1 cellular context compared by ENCODE assay signal in the genomic region with DNA sequence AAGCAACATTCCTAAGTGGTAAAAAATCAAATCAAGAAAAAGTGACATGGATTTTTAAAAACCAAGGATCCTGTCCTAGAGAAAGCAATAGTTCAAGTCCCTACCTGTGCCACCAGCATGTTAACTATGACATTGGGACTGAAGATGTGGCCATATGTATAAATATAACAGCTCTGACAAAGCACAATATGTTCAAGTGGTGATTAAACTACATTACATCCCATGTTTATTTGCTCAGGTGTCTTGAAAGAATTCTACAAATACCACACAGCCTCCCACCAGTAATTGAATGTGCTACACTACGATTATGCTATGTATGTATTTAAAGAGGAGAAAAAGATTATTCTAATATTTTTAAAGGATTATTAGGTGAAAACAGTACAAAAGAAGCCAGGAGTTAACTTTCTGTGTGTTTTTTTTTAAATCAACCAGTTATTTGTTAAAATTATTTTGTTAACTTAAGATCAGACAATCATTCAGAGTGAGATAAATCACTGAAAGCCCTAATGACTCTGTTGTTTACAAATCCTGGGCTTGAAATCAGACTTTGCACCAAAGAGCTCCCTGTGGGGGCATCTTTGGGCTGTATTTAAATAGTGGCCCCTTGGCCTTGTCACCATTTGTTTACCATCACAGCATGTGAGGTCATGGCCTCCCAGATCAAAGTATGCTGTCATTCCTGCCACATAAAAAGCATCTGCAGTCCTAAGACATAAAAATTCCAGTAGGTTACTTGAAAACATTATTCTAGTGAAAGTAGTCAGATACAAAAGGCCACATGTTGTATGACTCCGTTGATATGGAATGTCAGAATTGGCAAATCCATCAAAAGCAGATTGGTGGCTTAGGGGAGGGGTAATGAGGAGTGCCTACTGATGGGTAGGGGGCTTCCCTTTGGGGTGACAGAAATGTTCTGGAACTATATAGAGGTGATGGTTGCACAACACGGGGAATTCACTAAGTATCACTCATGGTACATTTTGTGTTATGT.
TF ChIP-seq lines count a peak whose summit lies in the region.

No MANE protein-coding gene starts in this region.

TF ChIP-seq in liver, 16 proteins besides CTCF, POLR2A, EP300 and RAD21 (continued from another document):
- TF ChIP-seq, protein P1, sequence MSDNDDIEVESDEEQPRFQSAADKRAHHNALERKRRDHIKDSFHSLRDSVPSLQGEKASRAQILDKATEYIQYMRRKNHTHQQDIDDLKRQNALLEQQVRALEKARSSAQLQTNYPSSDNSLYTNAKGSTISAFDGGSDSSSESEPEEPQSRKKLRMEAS (IDR thresholded peaks at IDR 0.05), result peak; percentile 65
- TF ChIP-seq RXRA (IDR thresholded peaks at IDR 0.05) (peak; percentile 78 to 93), NR2F2 (IDR thresholded peaks at IDR 0.05) (peak; percentile 56), FOXA2 (IDR thresholded peaks at IDR 0.05) (peak; percentile 90), HNF4G (IDR thresholded peaks at IDR 0.05) (peak; percentile 82)
